ENCODE assay signal across 20 cellular contexts in the genomic region with DNA sequence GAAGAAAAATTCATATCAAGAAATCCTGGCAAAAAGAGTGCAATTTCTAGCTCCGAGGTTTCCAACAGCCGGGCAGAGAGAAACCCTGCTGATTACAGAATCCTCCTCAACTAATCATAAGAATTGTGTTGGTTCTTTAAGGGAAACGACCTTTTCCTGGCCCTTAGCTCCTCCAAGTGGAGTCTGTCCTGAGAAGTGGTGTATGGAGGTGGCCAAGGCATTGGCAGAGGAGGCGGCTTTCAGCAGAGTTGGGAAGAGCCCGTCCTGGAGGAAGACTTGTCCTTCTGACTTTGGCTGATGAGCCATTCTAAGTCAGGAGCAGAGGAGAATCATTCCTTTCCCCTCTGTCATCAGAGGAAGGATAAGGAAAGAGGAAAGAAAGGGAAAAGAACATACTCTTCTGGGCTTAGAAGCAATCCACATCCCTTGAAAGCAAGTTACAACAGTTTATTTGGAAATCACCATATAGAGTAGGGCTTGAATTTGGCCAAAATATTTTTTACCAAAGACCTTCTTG. TPM values are rescaled to one million over a fixed set of nuclear protein-coding genes. Genes with fewer than 3 reads are reported as not detected.
"Had no signal": no experiment of that assay in that cellular context is flagged by ENCODE, and none has a peak within 500 bp of the region (broad histone marks: within the 10 kb centered on the region; RNA-seq: fewer than 3 reads in every experiment).

No MANE protein-coding gene starts in this region.

- H3K4me3 ChIP-seq: ascending aorta, pancreas, sigmoid colon, testis had no signal

- H3K36me3 ChIP-seq: ascending aorta, pancreas, sigmoid colon had no signal

- H3K4me1 ChIP-seq: ascending aorta, pancreas, sigmoid colon, testis had no signal

- H3K27me3 ChIP-seq: ascending aorta, sigmoid colon, testis had no signal

- DNase-seq: activated CD4-positive, CD25-positive, alpha-beta regulatory T cell treated with anti-CD3 and anti-CD28 coated beads, Interleukin-2, amount 50 U/mL, for 72 hours; activated naive CD4-positive, alpha-beta T cell; activated T-cell treated with anti-CD3 and anti-CD28 coated beads for 4 hours; hypothalamus; kidney glomerular epithelial cell; midbrain; naive B cell; pancreas; sigmoid colon; stimulated activated CD4-positive, alpha-beta T cell treated with anti-CD3 and anti-CD28 coated beads, Interleukin-1b, Interleukin-23, amount 100 ng/mL, for 48 hours; stimulated activated naive CD8-positive, alpha-beta T cell treated with anti-CD3 and anti-CD28 coated beads, Interleukin-15, amount 100 ng/mL, for 72 hours; T-cell; T-helper 9 cell; testis had no signal

- H3K27ac ChIP-seq: ascending aorta, pancreas, sigmoid colon, testis had no signal

- H3K9me3 ChIP-seq: ascending aorta, pancreas, sigmoid colon, testis had no signal

RNA-seq across cellular contexts. Expression of a gene that starts 46.5 kb away (rescaled TPM):
- total RNA-seq: ascending aorta, chondrocyte, dermis microvascular lymphatic vessel endothelial cell, glomerular endothelial cell, lower leg skin, pancreas, sigmoid colon, T-cell, testis, ureter had no signal
- polyA plus RNA-seq: pancreas, sigmoid colon had no signal
